In genomic region chr5:144318011-144318410, GRCh38 we compare ENCODE assay signal across 13 cellular contexts.
DNase-seq lines count a peak whose midpoint lies in the region; ATAC-seq, FAIRE-seq and TF ChIP-seq lines count a peak whose summit lies in the region.
"Had no signal": no experiment of that assay in that cellular context is flagged by ENCODE, and none has a peak within 500 bp of the region (broad histone marks: within the 10 kb centered on the region; RNA-seq: fewer than 3 reads in every experiment).

No MANE protein-coding gene starts in this region.

- no peak overlapping the region for H3K18ac ChIP-seq in H1 (ENCODE audit: extremely low read depth, low read length)

- H3K4me2 ChIP-seq in GM23338 (peak overlapping the region; percentile 14), H1 (ENCODE audit: insufficient read depth in 1 of 2, low read depth in 2 of 2, low read length in 2 of 2) (peak overlapping the region; percentile 18 to 40; a peak in 2 of 4 replicates)
- H3K4me2 ChIP-seq: BLaER1 had no signal

- H4K91ac ChIP-seq in H1 (replicated peaks; ENCODE audit: insufficient read length, low read length), result no peak overlapping the region

- H2BK120ac ChIP-seq in H1 (replicated peaks; ENCODE audit: low read depth, low read length), result no peak overlapping the region

- H3K23ac ChIP-seq in H1 (ENCODE audit: insufficient read length), result no peak overlapping the region

- H3K36me3 ChIP-seq in GM23338 (ENCODE audit: insufficient read depth) (no peaks in the 10 kb centered on the region), HUES48 (ENCODE audit: control insufficient read depth, insufficient read depth, low read length) (no peaks in the 10 kb centered on the region), H1 (ENCODE audit: control insufficient read depth in 2 of 4, insufficient read depth in 4 of 4, low read length in 3 of 4) (no peaks in the 10 kb centered on the region), psoas muscle (ENCODE audit: insufficient read depth in 1 of 2, low read depth in 1 of 2) (no peaks in the 10 kb centered on the region), brain microvascular endothelial cell (replicated peaks) (no peaks in the 10 kb centered on the region)
- H3K36me3 ChIP-seq: BLaER1 had no signal

- ATAC-seq in GM23338 (peak; percentile 78), psoas muscle (no peak)
- ATAC-seq: HepG2 had no signal

- FAIRE-seq in H1 (lab: Jason Lieb, UNC), result no peak
- FAIRE-seq: HepG2 had no signal

- H3K4ac ChIP-seq in H1 (replicated peaks; ENCODE audit: insufficient read length, low read depth, low read length), result no peak overlapping the region

- intact Hi-C loops in psoas muscle (cut with DNase I), result no loop called here

- in situ Hi-C loops in brain microvascular endothelial cell (cut with HindIII; ENCODE audit: low pct_ligation_motif_present, low sequenced_read_pairs), result no loop called here

- no peak overlapping the region for H2BK20ac ChIP-seq in H1 (ENCODE audit: low read length)

- H3K79me1 ChIP-seq in H1 (ENCODE audit: low read depth, low read length), result no peaks in the 10 kb centered on the region

- no peaks in the 10 kb centered on the region for H4K20me1 ChIP-seq in GM23338 (replicated peaks; ENCODE audit: insufficient read depth)
- H4K20me1 ChIP-seq in H1 (replicated peaks in 1 of 2; ENCODE audit: control insufficient read depth in 1 of 2, insufficient read depth in 2 of 2, low read length in 2 of 2), result no peaks in the 10 kb centered on the region
- H4K20me1 ChIP-seq: BLaER1 had no signal

- no peak overlapping the region for H4K8ac ChIP-seq in H1 (ENCODE audit: extremely low read depth, insufficient read depth, low read length)

- POLR2A ChIA-PET in H1 (lab: Charles Lee; ENCODE audit: partially characterized antibody), result interaction anchor here (1.5 kb wide), 1 partner anchor 19 kb away, joined by 3 read pairs; no protein-coding TSS in a partner anchor

- no peak overlapping the region for H3K27ac Mint-ChIP-seq in GM23338
- H3K27ac Mint-ChIP-seq: CD8-positive, alpha-beta memory T cell had no signal

- H3K9me3 ChIP-seq in HUES48 (ENCODE audit: control insufficient read depth, insufficient read depth, low read length) (no peaks in the 10 kb centered on the region), H1 (ENCODE audit: insufficient read depth in 2 of 2, low read depth in 1 of 2, low read length in 1 of 2) (no peaks in the 10 kb centered on the region), psoas muscle (no peaks in the 10 kb centered on the region)
- H3K9me3 ChIP-seq: BLaER1 had no signal

- H3K9me3 Mint-ChIP-seq in GM23338, result no peaks in the 10 kb centered on the region; the same call in 2 of the 3 replicates
- H3K9me3 Mint-ChIP-seq: CD8-positive, alpha-beta memory T cell had no signal

- H3K9ac ChIP-seq in HUES48 (ENCODE audit: low read depth, low read length), result no peak overlapping the region
- H3K9ac ChIP-seq in H1 (replicated peaks in 1 of 4; ENCODE audit: extremely low read depth in 1 of 4, low read depth in 3 of 4, low read length in 3 of 4), result no peak overlapping the region
- H3K9ac ChIP-seq: BLaER1 had no signal

- H3K79me2 ChIP-seq in GM23338 (replicated peaks; ENCODE audit: insufficient read depth) (no peaks in the 10 kb centered on the region), H1 (ENCODE audit: control insufficient read depth in 1 of 2, insufficient read depth in 2 of 2, low read length in 2 of 2) (no peaks in the 10 kb centered on the region)

- H3K56ac ChIP-seq in H1 (replicated peaks; ENCODE audit: insufficient read length, low read depth, low read length), result no peak overlapping the region

- TF ChIP-seq CTCF in GM23338 (conservative IDR thresholded peaks at IDR 0.05; ENCODE audit: low read depth in 2 of 2), result no peak
- TF ChIP-seq CTCF in H1 (IDR thresholded peaks at IDR 0.05; ENCODE audit: control extremely low read depth in 1 of 3, insufficient read depth in 1 of 3, low read depth in 1 of 3, low read length in 3 of 3), result no peak
- TF ChIP-seq CTCF in psoas muscle (IDR thresholded peaks at IDR 0.05), result no peak
- no peak for TF ChIP-seq CTCF in brain microvascular endothelial cell (IDR thresholded peaks at IDR 0.05; ENCODE audit: low read depth, low read length, missing control alignments)

- no peaks in the 10 kb centered on the region for H3K27me3 ChIP-seq in GM23338 (ENCODE audit: insufficient read depth)
- no peaks in the 10 kb centered on the region for H3K27me3 ChIP-seq in HUES48 (ENCODE audit: control insufficient read depth, insufficient read depth, low read length)
- no peaks in the 10 kb centered on the region for H3K27me3 ChIP-seq in H1 (replicated peaks in 1 of 4; ENCODE audit: control insufficient read depth in 3 of 4, extremely low read depth in 1 of 4, insufficient read depth in 3 of 4, low read length in 3 of 4)
- H3K27me3 ChIP-seq in psoas muscle (ENCODE audit: insufficient read depth in 3 of 3, low read length in 2 of 3), result no peaks in the 10 kb centered on the region
- H3K27me3 ChIP-seq in brain microvascular endothelial cell (replicated peaks), result no peaks in the 10 kb centered on the region
- H3K27me3 ChIP-seq: BLaER1 had no signal

- no peak overlapping the region for H2AK5ac ChIP-seq in H1 (ENCODE audit: low read depth, low read length)

- no peaks in the 10 kb centered on the region for H3K27me3 Mint-ChIP-seq in GM23338 (ENCODE audit: insufficient read depth, low read depth, poor library complexity)

- H3K4me3 ChIP-seq in GM23338 (peak overlapping the region; percentile 9; the same call in 1 of the 2 replicates), HUES48 (ENCODE audit: low read depth, low read length) (no peak overlapping the region), H1 (ENCODE audit: extremely low read depth in 1 of 4, insufficient read depth in 2 of 4, low read depth in 3 of 4, low read length in 4 of 4) (no peak overlapping the region), psoas muscle (no peak overlapping the region), brain microvascular endothelial cell (ENCODE audit: low read depth, low read length) (no peak overlapping the region)
- H3K4me3 ChIP-seq: BLaER1 had no signal

- H3K36me3 Mint-ChIP-seq in GM23338 (ENCODE audit: low read depth), result no peaks in the 10 kb centered on the region; the same call in 2 of the 3 replicates
- H3K36me3 Mint-ChIP-seq: CD8-positive, alpha-beta memory T cell had no signal

- H4K5ac ChIP-seq in H1 (ENCODE audit: insufficient read length, low read depth, low read length), result no peak overlapping the region

- no peak overlapping the region for H2BK5ac ChIP-seq in H1 (ENCODE audit: low read depth, low read length)

- H3K14ac ChIP-seq in H1 (ENCODE audit: insufficient read length), result no peak overlapping the region

- H3K4me1 Mint-ChIP-seq in GM23338, result peaks cover 21% of the 10 kb centered on the region
- H3K4me1 Mint-ChIP-seq: CD8-positive, alpha-beta memory T cell had no signal

- H3K4me1 ChIP-seq in GM23338 (ENCODE audit: insufficient read depth) (peaks cover 26% of the 10 kb centered on the region), HUES48 (ENCODE audit: control insufficient read depth, insufficient read depth, low read length) (peaks cover 26% of the 10 kb centered on the region), H1 (replicated peaks in 1 of 4; ENCODE audit: control insufficient read depth in 3 of 4, insufficient read depth in 4 of 4, low read length in 3 of 4) (peaks cover 0 to 8% (median 6%) of the 10 kb centered on the region in 4 experiments; a peak in 3 of 7 replicates), psoas muscle (no peaks in the 10 kb centered on the region)
- H3K4me1 ChIP-seq: BLaER1 had no signal

- DNase-seq in GM23338 (ENCODE audit: low spot score) (peak; percentile 54), H1 (ENCODE audit: low read depth in 1 of 2, low spot score in 2 of 2) (peak in 1 of 2 experiments; percentile 25), iPS-NIHi11 (ENCODE audit: low spot score) (peak; percentile 22), psoas muscle (no peak), brain microvascular endothelial cell (no peak), amniotic stem cell (lab: John Stamatoyannopoulos, UW) (no peak)
- DNase-seq: 8988T; AML-193; CD8-positive, alpha-beta memory T cell; DMS53 had no signal

- WGBS in H1 (ENCODE audit: extremely low coverage in 1 of 2, insufficient coverage in 1 of 2, insufficient read length in 1 of 2, insufficient replicate concordance in 2 of 2, low coverage in 1 of 2, low lambda C conversion rate in 2 of 2, missing lambda C conversion rate in 1 of 2), 2 experiments, result 24% methylated on average over 3 of the region's 3 CpGs; no CpG with 5 or more reads in 1 of the 2 experiments
- WGBS in psoas muscle, 3 donors, result 65 to 67% (median 67%) methylated on average over 3 of the region's 3 CpGs

- peak overlapping the region; percentile 29; the same call in 1 of the 3 replicates for H3K4me3 Mint-ChIP-seq in GM23338
- H3K4me3 Mint-ChIP-seq: CD8-positive, alpha-beta memory T cell had no signal

- TF ChIP-seq POLR2A in H1 (IDR thresholded peaks at IDR 0.05; ENCODE audit: control extremely low read depth in 1 of 2, low read depth in 2 of 2, low read length in 2 of 2), result no peak

- no peak for TF ChIP-seq EP300 in H1 (IDR thresholded peaks at IDR 0.05; ENCODE audit: borderline replicate concordance in 1 of 2, low read depth in 2 of 2, low read length in 2 of 2)

- H3F3A ChIP-seq in GM23338 (replicated peaks; ENCODE audit: low read depth), result no peaks in the 10 kb centered on the region

- no peak for TF ChIP-seq RAD21 in H1 (IDR thresholded peaks at IDR 0.05 in 1 of 2, conservative IDR thresholded peaks at IDR 0.05 in 1 of 2; ENCODE audit: low read depth in 2 of 2, low read length in 2 of 2)

- H3K27ac ChIP-seq in GM23338 (ENCODE audit: low read depth), result no peak overlapping the region
- peak overlapping the region; percentile 64 for H3K27ac ChIP-seq in HUES48 (ENCODE audit: low read depth, low read length)
- H3K27ac ChIP-seq in H1 (ENCODE audit: low read depth, low read length), result no peak overlapping the region
- H3K27ac ChIP-seq in psoas muscle, result no peak overlapping the region
- no peak overlapping the region for H3K27ac ChIP-seq in brain microvascular endothelial cell
- H3K27ac ChIP-seq: BLaER1 had no signal

- 0 out of 2 replicates have a peak, but pooled peaks cover 4% of the 10 kb centered on the region for H3K9me2 ChIP-seq in GM23338 (ENCODE audit: insufficient read depth)

- H2BK12ac ChIP-seq in H1 (ENCODE audit: low read depth, low read length), result no peak overlapping the region

- H2AFZ ChIP-seq in GM23338, result no peak overlapping the region
- H2AFZ ChIP-seq in H1 (ENCODE audit: low read length), result no peak overlapping the region

- CTCF ChIA-PET in H1 (lab: Charles Lee; ENCODE audit: partially characterized antibody), result interaction anchor here (0.7 kb wide), 1 partner anchor 819 kb away, joined by 3 read pairs; no protein-coding TSS in a partner anchor

- H2BK15ac ChIP-seq in H1 (ENCODE audit: low read length), result no peak overlapping the region

- no peaks in the 10 kb centered on the region for H3K23me2 ChIP-seq in H1 (ENCODE audit: low read depth, low read length)

TF ChIP-seq in H1, 55 proteins besides CTCF, POLR2A, EP300 and RAD21 (continues in another document):
- 0 out of 4 replicates have a peak, but pooled peaks of 1 of the 2 experiments have one; percentile 71 for TF ChIP-seq HDAC2 (IDR thresholded peaks at IDR 0.05; ENCODE audit: borderline replicate concordance in 1 of 2, low read depth in 2 of 2, low read length in 2 of 2)
- no peak for TF ChIP-seq ASH2L (IDR thresholded peaks at IDR 0.05; ENCODE audit: low read length)
- no peak for TF ChIP-seq FOSL1 (IDR thresholded peaks at IDR 0.05; ENCODE audit: insufficient read depth, low read depth, low read length)
- TF ChIP-seq TEAD4 (IDR thresholded peaks at IDR 0.05; ENCODE audit: low read depth, low read length), result peak; percentile 28; the same call in 1 of the 2 replicates

Comparison
In these comparisons a context has a peak if more than half of its experiments do, and no peak if none do; other contexts are left out.
1. DNase-seq: peak in GM23338 (single experiment) and iPS-NIHi11 (single experiment); none in psoas muscle (0 of 2), brain microvascular endothelial cell (single experiment) and amniotic stem cell (single experiment).